Comparison of ENCODE assay signal across 16 cellular contexts in the genomic region with DNA sequence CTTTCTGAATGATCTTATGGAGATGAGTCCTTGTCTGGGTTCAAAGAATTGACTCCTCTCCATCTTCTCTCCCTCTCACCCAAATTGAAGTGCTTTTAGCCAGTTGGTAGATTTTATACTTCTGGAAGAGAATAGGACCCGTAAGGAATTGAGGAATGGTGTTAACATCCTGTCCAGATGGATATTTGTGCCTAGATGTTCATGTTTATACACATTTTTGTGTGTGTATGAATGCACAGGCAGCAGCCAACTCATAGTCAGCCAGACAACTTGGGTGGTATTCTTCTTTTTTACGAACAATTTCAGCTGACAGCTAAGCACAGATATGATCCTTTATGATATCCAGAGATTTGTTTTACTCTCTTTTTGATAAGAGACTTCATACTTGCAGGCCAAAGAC.
DNase-seq lines count a peak whose midpoint lies in the region; ATAC-seq and TF ChIP-seq lines count a peak whose summit lies in the region.
"Had no signal": no experiment of that assay in that cellular context is flagged by ENCODE, and none has a peak within 500 bp of the region (broad histone marks: within the 10 kb centered on the region; RNA-seq: fewer than 3 reads in every experiment).

No MANE protein-coding gene starts in this region.

- H3K9me3 ChIP-seq in esophagus squamous epithelium: no peaks in the 10 kb centered on the region
- H3K9me3 ChIP-seq: Peyer's patch had no signal

- no peaks in the 10 kb centered on the region for H3K4me1 ChIP-seq in esophagus squamous epithelium
- H3K4me1 ChIP-seq: Peyer's patch had no signal

- TF ChIP-seq CTCF in fibroblast of pulmonary artery (IDR thresholded peaks at IDR 0.05; ENCODE audit: low read length, missing control alignments) (no peak), esophagus squamous epithelium (IDR thresholded peaks at IDR 0.05) (no peak)

- no peaks in the 10 kb centered on the region for H3K27me3 ChIP-seq in esophagus squamous epithelium
- H3K27me3 ChIP-seq: Peyer's patch had no signal

- DNase-seq in HCEC 1CT (peak; percentile 48), amniotic epithelial cell (ENCODE audit: low read depth) (peak; percentile 68), fibroblast of pulmonary artery (ENCODE audit: low read depth) (peak; percentile 45), sciatic nerve (ENCODE audit: low spot score) (no peak), amygdala (lab: John Stamatoyannopoulos, UW) (no peak), esophagus squamous epithelium (lab: John Stamatoyannopoulos, UW) (no peak)
- no peak for DNase-seq in activated effector memory CD4-positive, alpha-beta T cell treated with anti-CD3 and anti-CD28 coated beads, Interleukin-2, amount 50 U/mL, for 16 hours
- DNase-seq: Calu3; CD4-positive, alpha-beta T cell; GM23248; KG1; NCI-H1694; NCI-H774; Peyer's patch; Right ventricle myocardium superior had no signal

- 40 to 63% methylated on average over 2 of the region's 2 CpGs for WGBS in esophagus squamous epithelium, 2 donors

- no peak overlapping the region for H3K27ac ChIP-seq in esophagus squamous epithelium
- H3K27ac ChIP-seq: GM23248, Peyer's patch had no signal

- TF ChIP-seq POLR2A in esophagus squamous epithelium (IDR thresholded peaks at IDR 0.05): no peak

- no peaks in the 10 kb centered on the region for H3K36me3 ChIP-seq in esophagus squamous epithelium
- H3K36me3 ChIP-seq: Peyer's patch had no signal

- ATAC-seq in sciatic nerve: peak; percentile 41
- no peak for ATAC-seq in HG02588 (IDR thresholded peaks at IDR 0.05; ENCODE audit: unreplicated experiment)

- intact Hi-C loops in sciatic nerve (cut with DNase I) (no loop called here), esophagus squamous epithelium (cut with DNase I) (no loop called here)

- H3K4me3 ChIP-seq in fibroblast of pulmonary artery (replicated peaks; ENCODE audit: low read depth, low read length): no peak overlapping the region
- no peak overlapping the region for H3K4me3 ChIP-seq in esophagus squamous epithelium
- H3K4me3 ChIP-seq: GM23248, Peyer's patch had no signal

Comparison
In these comparisons a context has a peak if more than half of its experiments do, and no peak if none do; other contexts are left out.
1. DNase-seq: peak in HCEC 1CT (single experiment), amniotic epithelial cell (single experiment) and fibroblast of pulmonary artery (single experiment); none in sciatic nerve (single experiment), amygdala (0 of 56), esophagus squamous epithelium (single experiment) and activated effector memory CD4-positive, alpha-beta T cell treated with anti-CD3 and anti-CD28 coated beads, Interleukin-2, amount 50 U/mL, for 16 hours (single experiment).